8 cellular contexts compared by ENCODE assay signal in the genomic region with DNA sequence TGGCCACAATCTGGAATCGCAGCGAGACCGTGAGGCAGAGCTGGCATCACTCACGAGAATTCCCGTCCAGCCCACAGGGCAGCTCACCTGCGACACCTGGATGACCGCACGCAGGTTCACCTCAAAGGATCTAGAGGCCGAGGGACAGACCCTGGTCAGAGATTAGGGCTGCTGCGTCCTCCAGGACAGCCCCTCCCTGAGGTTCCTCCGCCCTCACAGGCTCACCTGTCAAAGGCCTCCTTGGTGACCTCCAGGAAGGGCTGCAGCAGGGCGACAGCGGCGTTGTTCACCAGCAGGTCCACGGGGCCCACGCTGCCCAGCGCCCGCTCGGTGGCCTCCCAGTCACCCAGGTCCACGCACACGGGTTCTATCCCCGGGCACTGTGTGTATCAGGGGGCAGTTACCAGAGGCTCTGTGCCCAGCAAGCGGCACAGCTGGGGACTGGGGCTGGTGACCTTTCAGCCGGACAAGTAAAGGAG. TPM values are rescaled to one million over a fixed set of nuclear protein-coding genes. Genes with fewer than 3 reads are reported as not detected.
DNase-seq lines count a peak whose midpoint lies in the region; ATAC-seq lines count a peak whose summit lies in the region.

No MANE protein-coding gene starts in this region.

- in situ Hi-C loops in HAP-1 (cut with MboI; ENCODE audit: low sequenced_read_pairs): no loop called here

- ATAC-seq in stimulated activated naive B cell treated with anti-CD40 and anti-IgM and Interleukin-4, amounts not matched to agents 10 μg/mL and 1 μg/mL and 100 μg/mL, for 72 hours (replicated peaks): no peak
- no peak for ATAC-seq in HG02973 (IDR thresholded peaks at IDR 0.05; ENCODE audit: unreplicated experiment)

- H3K9ac ChIP-seq in iPS-15b (ENCODE audit: low read depth, low read length): peak overlapping the region; percentile 54

- H3K9me3 ChIP-seq in HAP-1 (no peaks in the 10 kb centered on the region; the same call in 1 of the 2 replicates), iPS-15b (ENCODE audit: control insufficient read depth, insufficient read depth, low read length) (no peaks in the 10 kb centered on the region)

- no peaks in the 10 kb centered on the region for H3K9me3 Mint-ChIP-seq in activated CD4-positive, alpha-beta memory T cell treated with anti-CD3 and anti-CD28 coated beads, Interleukin-2, amount 10 ng/mL, durations not matched to agents 7 days and 5 days
- no peaks in the 10 kb centered on the region for H3K9me3 Mint-ChIP-seq in stimulated activated naive B cell treated with anti-CD40 and anti-IgM and Interleukin-4, amounts not matched to agents 10 μg/mL and 1 μg/mL and 100 μg/mL, for 72 hours

- H3K27me3 Mint-ChIP-seq in activated CD4-positive, alpha-beta memory T cell treated with anti-CD3 and anti-CD28 coated beads, Interleukin-2, amount 10 ng/mL, durations not matched to agents 7 days and 5 days: no peaks in the 10 kb centered on the region
- H3K27me3 Mint-ChIP-seq in stimulated activated naive B cell treated with anti-CD40 and anti-IgM and Interleukin-4, amounts not matched to agents 10 μg/mL and 1 μg/mL and 100 μg/mL, for 72 hours: no peaks in the 10 kb centered on the region

- peak overlapping the region; percentile 83 for H3K4me3 Mint-ChIP-seq in activated CD4-positive, alpha-beta memory T cell treated with anti-CD3 and anti-CD28 coated beads, Interleukin-2, amount 10 ng/mL, durations not matched to agents 7 days and 5 days
- peak overlapping the region; percentile 95 to 97 for H3K4me3 Mint-ChIP-seq in stimulated activated naive B cell treated with anti-CD40 and anti-IgM and Interleukin-4, amounts not matched to agents 10 μg/mL and 1 μg/mL and 100 μg/mL, for 72 hours

- POLR2A ChIA-PET in activated CD4-positive, alpha-beta memory T cell treated with anti-CD3 and anti-CD28 coated beads, Interleukin-2, amount 10 ng/mL, durations not matched to agents 7 days and 5 days (lab: Charles Lee): interaction anchor here (0.8 to 5.3 kb wide), 5 partner anchors 14 to 166 kb away, joined by 3 to 41 read pairs (median 5); a partner anchor contains a TSS

- H3K27ac Mint-ChIP-seq in activated CD4-positive, alpha-beta memory T cell treated with anti-CD3 and anti-CD28 coated beads, Interleukin-2, amount 10 ng/mL, durations not matched to agents 7 days and 5 days: peak overlapping the region; percentile 31
- no peak overlapping the region for H3K27ac Mint-ChIP-seq in stimulated activated naive B cell treated with anti-CD40 and anti-IgM and Interleukin-4, amounts not matched to agents 10 μg/mL and 1 μg/mL and 100 μg/mL, for 72 hours

- DNase-seq in HAP-1 (ENCODE audit: low spot score in 2 of 2) (no peak), NCI-H524 (lab: John Stamatoyannopoulos, UW) (no peak), DMS79 treated with DMSO at 0.1 percent for 48 hours (lab: John Stamatoyannopoulos, UW) (no peak), NCI-H1105 (lab: John Stamatoyannopoulos, UW) (no peak)
- no peak for DNase-seq in activated CD4-positive, alpha-beta memory T cell treated with anti-CD3 and anti-CD28 coated beads, Interleukin-2, amount 10 ng/mL, durations not matched to agents 7 days and 5 days
- DNase-seq in stimulated activated naive B cell treated with anti-CD40 and anti-IgM and Interleukin-4, amounts not matched to agents 10 μg/mL and 1 μg/mL and 100 μg/mL, for 72 hours: no peak

- H3K4me1 ChIP-seq in HAP-1: peaks cover 12% of the 10 kb centered on the region
- no peaks in the 10 kb centered on the region for H3K4me1 ChIP-seq in iPS-15b (ENCODE audit: control insufficient read depth, insufficient read depth, low read length)

- peaks cover 8% of the 10 kb centered on the region for H3K36me3 Mint-ChIP-seq in activated CD4-positive, alpha-beta memory T cell treated with anti-CD3 and anti-CD28 coated beads, Interleukin-2, amount 10 ng/mL, durations not matched to agents 7 days and 5 days (ENCODE audit: low read depth)
- H3K36me3 Mint-ChIP-seq in stimulated activated naive B cell treated with anti-CD40 and anti-IgM and Interleukin-4, amounts not matched to agents 10 μg/mL and 1 μg/mL and 100 μg/mL, for 72 hours: peaks cover 5 to 9% of the 10 kb centered on the region in 2 donors

- H3K4me3 ChIP-seq in HAP-1 (peak overlapping the region; percentile 84), iPS-15b (ENCODE audit: low read depth, low read length) (peak overlapping the region; percentile 76)

- H3K27me3 ChIP-seq in HAP-1 (ENCODE audit: low read depth): no peaks in the 10 kb centered on the region
- peaks cover 4% of the 10 kb centered on the region for H3K27me3 ChIP-seq in iPS-15b (ENCODE audit: control insufficient read depth, insufficient read depth, low read length)

- H3K36me3 ChIP-seq in HAP-1 (replicated peaks): peaks cover 29% of the 10 kb centered on the region
- H3K36me3 ChIP-seq in iPS-15b (ENCODE audit: control insufficient read depth, insufficient read depth, low read length): no peaks in the 10 kb centered on the region

- CTCF ChIA-PET in activated CD4-positive, alpha-beta memory T cell treated with anti-CD3 and anti-CD28 coated beads, Interleukin-2, amount 10 ng/mL, durations not matched to agents 7 days and 5 days (lab: Charles Lee): interaction anchor here (1.3 kb wide), 1 partner anchor 16 kb away, joined by 3 read pairs; no protein-coding TSS in a partner anchor

- peaks cover 28% of the 10 kb centered on the region for H3K4me1 Mint-ChIP-seq in activated CD4-positive, alpha-beta memory T cell treated with anti-CD3 and anti-CD28 coated beads, Interleukin-2, amount 10 ng/mL, durations not matched to agents 7 days and 5 days
- H3K4me1 Mint-ChIP-seq in stimulated activated naive B cell treated with anti-CD40 and anti-IgM and Interleukin-4, amounts not matched to agents 10 μg/mL and 1 μg/mL and 100 μg/mL, for 72 hours: peaks cover 24 to 35% of the 10 kb centered on the region in 2 donors

RNA-seq across cellular contexts. Expression of a gene that starts 0.8 kb away (rescaled TPM):
- total RNA-seq in activated CD4-positive, alpha-beta memory T cell treated with anti-CD3 and anti-CD28 coated beads, Interleukin-2, amount 10 ng/mL, durations not matched to agents 7 days and 5 days: 10 to 100 TPM; 93.9 to 95.2 TPM

RNA-seq across cellular contexts. Expression of a gene that starts 5.2 kb away (rescaled TPM):
- 1 to 10 TPM; 7.9 to 8.1 TPM for total RNA-seq in activated CD4-positive, alpha-beta memory T cell treated with anti-CD3 and anti-CD28 coated beads, Interleukin-2, amount 10 ng/mL, durations not matched to agents 7 days and 5 days

RNA-seq across cellular contexts. Expression of a gene that starts 13.6 kb away (rescaled TPM):
- total RNA-seq in activated CD4-positive, alpha-beta memory T cell treated with anti-CD3 and anti-CD28 coated beads, Interleukin-2, amount 10 ng/mL, durations not matched to agents 7 days and 5 days: 10 to 100 TPM; 34.8 to 35.5 TPM

RNA-seq across cellular contexts. Expression of a gene that starts 14.0 kb away (rescaled TPM):
- total RNA-seq in activated CD4-positive, alpha-beta memory T cell treated with anti-CD3 and anti-CD28 coated beads, Interleukin-2, amount 10 ng/mL, durations not matched to agents 7 days and 5 days: 10 to 100 TPM; 52.7 to 54.7 TPM

RNA-seq across cellular contexts. Expression of a gene that starts 14.9 kb away (rescaled TPM):
- 10 to 100 TPM; 26.3 to 28.4 TPM for total RNA-seq in activated CD4-positive, alpha-beta memory T cell treated with anti-CD3 and anti-CD28 coated beads, Interleukin-2, amount 10 ng/mL, durations not matched to agents 7 days and 5 days
